ENCODE assay signal across 8 cellular contexts in genomic region chr13:110125613-110126272, GRCh38.
DNase-seq lines count a peak whose midpoint lies in the region; ATAC-seq and TF ChIP-seq lines count a peak whose summit lies in the region.

No MANE protein-coding gene starts in this region.

- H3K27ac ChIP-seq in HUES6 (ENCODE audit: low read depth, low read length) (peak overlapping the region; percentile 70; the same call in 1 of the 2 replicates), mammary epithelial cell (ENCODE audit: insufficient read depth, low read depth, low read length) (peak overlapping the region; percentile 88), left lung (peak overlapping the region; percentile 35 to 69), spleen (peak overlapping the region in 7 of 8 donors; percentile 29 to 75 (median 66))

- ATAC-seq in left lung (no peak), HG03565 (IDR thresholded peaks at IDR 0.05; ENCODE audit: unreplicated experiment) (no peak)

- no peaks in the 10 kb centered on the region for H3K4me1 Mint-ChIP-seq in activated CD4-positive, alpha-beta memory T cell treated with anti-CD3 and anti-CD28 coated beads for 36 hours (ENCODE audit: low read depth)

- no TSS peak for BruUV-seq in mammary epithelial cell (replicated peaks; lab: Mats Ljungman, UMichigan)

- dilution Hi-C loops in mammary epithelial cell (cut with HindIII; ENCODE audit: low sequenced_read_pairs), result no loop called here

- peak overlapping the region; percentile 9 for H2AFZ ChIP-seq in mammary epithelial cell (ENCODE audit: low read depth, low read length)

- 86% methylated on average over 10 of the region's 10 CpGs for WGBS in mammary epithelial cell (ENCODE audit: low coverage, missing lambda C conversion rate)
- 82 to 93% (median 88%) methylated on average over 7 to 10 of the region's 10 CpGs for WGBS in spleen, 5 donors

- H3K4me3 ChIP-seq in HUES6 (ENCODE audit: low read depth, low read length), result no peak overlapping the region
- H3K4me3 ChIP-seq in mammary epithelial cell (replicated peaks in 1 of 3; ENCODE audit: insufficient read depth in 1 of 3, low read depth in 2 of 3, low read length in 3 of 3), result no peak overlapping the region
- H3K4me3 ChIP-seq in left lung, result no peak overlapping the region
- no peak overlapping the region for H3K4me3 ChIP-seq in spleen
- no peak overlapping the region for H3K4me3 ChIP-seq in foreskin fibroblast (ENCODE audit: low read depth in 1 of 2, low read length in 2 of 2)

- H3K4me3 Mint-ChIP-seq in activated CD4-positive, alpha-beta memory T cell treated with anti-CD3 and anti-CD28 coated beads for 36 hours, result no peak overlapping the region

- H3K27me3 ChIP-seq in HUES6 (ENCODE audit: control insufficient read depth, insufficient read depth, low read length) (no peaks in the 10 kb centered on the region), mammary epithelial cell (ENCODE audit: insufficient read depth, low read length) (no peaks in the 10 kb centered on the region), left lung (peaks cover 0 to 7% of the 10 kb centered on the region in 2 donors), spleen (replicated peaks in 1 of 7) (peaks cover 0 to 10% (median 0%) of the 10 kb centered on the region in 7 donors)

- no peak overlapping the region for H3K27ac Mint-ChIP-seq in activated CD4-positive, alpha-beta memory T cell treated with anti-CD3 and anti-CD28 coated beads for 36 hours

- CTCF ChIA-PET in mammary epithelial cell (lab: Charles Lee; ENCODE audit: low non-redundant PET), result no interaction called here
- CTCF ChIA-PET in activated CD4-positive, alpha-beta memory T cell treated with anti-CD3 and anti-CD28 coated beads for 36 hours (lab: Charles Lee), result interaction anchor here (0.6 kb wide), 1 partner anchor 10 kb away, joined by 3 read pairs; no protein-coding TSS in a partner anchor

- H3K9me3 Mint-ChIP-seq in activated CD4-positive, alpha-beta memory T cell treated with anti-CD3 and anti-CD28 coated beads for 36 hours, result no peaks in the 10 kb centered on the region

- TF ChIP-seq CTCF in mammary epithelial cell (conservative IDR thresholded peaks at IDR 0.05 in 1 of 2, IDR thresholded peaks at IDR 0.05 in 1 of 2; ENCODE audit: extremely low read depth in 1 of 2, insufficient read depth in 1 of 2, low read depth in 1 of 2, low read length in 2 of 2) (no peak), left lung (IDR thresholded peaks at IDR 0.05) (no peak), spleen (IDR thresholded peaks at IDR 0.05 in 8 of 11, conservative IDR thresholded peaks at IDR 0.05 in 3 of 11) (no peak), foreskin fibroblast (IDR thresholded peaks at IDR 0.05; ENCODE audit: low read depth, low read length) (no peak)

- no peaks in the 10 kb centered on the region for H3K36me3 Mint-ChIP-seq in activated CD4-positive, alpha-beta memory T cell treated with anti-CD3 and anti-CD28 coated beads for 36 hours

- in situ Hi-C loops in mammary epithelial cell (cut with MboI; ENCODE audit: low sequenced_read_pairs in 2 of 2), result no loop called here

- H3K79me2 ChIP-seq in mammary epithelial cell (ENCODE audit: insufficient read depth, low read length), result no peaks in the 10 kb centered on the region

- H3K4me1 ChIP-seq in HUES6 (ENCODE audit: control insufficient read depth, insufficient read depth, low read length) (peaks cover 40% of the 10 kb centered on the region), mammary epithelial cell (ENCODE audit: insufficient read depth, low read length) (peaks cover 58% of the 10 kb centered on the region), left lung (peaks cover 9 to 18% of the 10 kb centered on the region in 2 donors), spleen (peaks cover 6 to 27% (median 17%) of the 10 kb centered on the region in 6 donors)

- no peaks in the 10 kb centered on the region for H4K20me1 ChIP-seq in mammary epithelial cell (ENCODE audit: insufficient read depth, low read length)

- intact Hi-C loops in mammary epithelial cell (cut with micrococcal nuclease) (no loop called here), left lung (cut with DNase I) (no loop called here), spleen (cut with DNase I; ENCODE audit: low total_unique reads) (no loop called here)
- intact Hi-C loops in activated CD4-positive, alpha-beta memory T cell treated with anti-CD3 and anti-CD28 coated beads for 36 hours (cut with micrococcal nuclease), result no loop called here

- H3K9ac ChIP-seq in HUES6 (ENCODE audit: low read length) (peak overlapping the region; percentile 68), mammary epithelial cell (ENCODE audit: insufficient read depth, low read length) (peak overlapping the region; percentile 57)

- no peak for TF ChIP-seq POLR2A in spleen (IDR thresholded peaks at IDR 0.05)

- DNase-seq in mammary epithelial cell (no peak), left lung (no peak), spleen (no peak), foreskin fibroblast (no peak)
- DNase-seq in activated CD4-positive, alpha-beta memory T cell treated with anti-CD3 and anti-CD28 coated beads for 36 hours, result no peak
- DNase-seq in stimulated activated CD4-positive, alpha-beta T cell treated with anti-CD3 and anti-CD28 coated beads, Interleukin-4, amount 100 ng/mL, for 1 hour, result no peak

- POLR2A ChIA-PET in activated CD4-positive, alpha-beta memory T cell treated with anti-CD3 and anti-CD28 coated beads for 36 hours (lab: Charles Lee), result no interaction called here

- H3K9me3 ChIP-seq in HUES6 (ENCODE audit: control insufficient read depth, insufficient read depth, low read depth, low read length) (no peaks in the 10 kb centered on the region; the same call in 1 of the 2 replicates), mammary epithelial cell (replicated peaks; ENCODE audit: insufficient read depth, low read length) (no peaks in the 10 kb centered on the region), left lung (no peaks in the 10 kb centered on the region), spleen (no peaks in the 10 kb centered on the region)

- peak overlapping the region; percentile 81 for H3K4me2 ChIP-seq in mammary epithelial cell (ENCODE audit: insufficient read depth, low read depth, low read length)

- H3K27me3 Mint-ChIP-seq in activated CD4-positive, alpha-beta memory T cell treated with anti-CD3 and anti-CD28 coated beads for 36 hours, result peaks cover 35% of the 10 kb centered on the region

- no peaks in the 10 kb centered on the region for H3K36me3 ChIP-seq in HUES6 (ENCODE audit: control insufficient read depth, insufficient read depth, low read length)
- H3K36me3 ChIP-seq in mammary epithelial cell (ENCODE audit: insufficient read depth, low read length), result no peaks in the 10 kb centered on the region
- H3K36me3 ChIP-seq in left lung, result no peaks in the 10 kb centered on the region
- no peaks in the 10 kb centered on the region for H3K36me3 ChIP-seq in spleen
